In the genomic region with DNA sequence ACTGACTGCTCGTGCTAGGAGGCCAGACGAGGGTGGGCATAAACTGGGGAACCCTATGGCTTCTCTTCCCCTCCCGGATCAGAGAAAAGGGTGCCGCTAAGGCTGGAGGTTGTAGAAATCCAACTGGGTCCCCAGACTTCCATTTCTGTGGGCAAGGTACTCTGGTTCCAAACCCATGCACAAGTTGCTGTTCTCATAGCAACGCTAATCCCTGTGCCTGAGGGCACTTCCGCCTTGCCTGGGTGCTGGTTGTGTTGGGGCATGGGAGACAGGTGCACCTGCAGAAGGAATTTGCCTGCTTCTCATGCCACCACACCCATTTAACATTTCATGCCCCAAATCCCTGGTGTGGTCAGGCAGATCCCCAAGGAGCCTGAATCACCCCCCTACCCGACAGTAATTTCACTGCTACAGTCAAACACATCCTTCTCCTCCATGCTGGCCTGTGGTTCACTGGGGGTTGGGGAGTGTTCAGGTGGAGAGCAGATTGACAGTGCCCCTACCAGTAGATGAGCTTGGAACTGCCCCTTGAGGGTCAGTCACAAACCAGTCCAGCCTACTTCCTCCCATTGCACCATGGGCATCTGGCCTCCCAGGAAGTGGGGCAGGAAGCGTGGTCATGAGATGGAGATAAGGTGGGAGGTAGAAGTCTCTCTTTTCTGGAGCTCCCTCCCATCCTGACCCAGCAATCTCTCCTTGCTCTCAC, we compare ENCODE assay signal across 1 cellular context.
TF ChIP-seq lines count a peak whose summit lies in the region.

No MANE protein-coding gene starts in this region.

TF ChIP-seq in GM12878, 131 proteins besides CTCF, POLR2A, EP300 and RAD21:
- TF ChIP-seq ZBED1 (IDR thresholded peaks at IDR 0.05; ENCODE audit: borderline replicate concordance) (no peak), SUZ12 (IDR thresholded peaks at IDR 0.05; ENCODE audit: unreplicated experiment) (no peak), IKZF1 (conservative IDR thresholded peaks at IDR 0.05) (0 out of 2 replicates have a peak, but pooled peaks have one; percentile 22), SPI1 (IDR thresholded peaks at IDR 0.05; ENCODE audit: borderline replicate concordance, insufficient read depth, low read depth, low read length) (peak; percentile 43; the same call in 1 of the 2 replicates), RUNX3 (IDR thresholded peaks at IDR 0.05; ENCODE audit: low read length) (peak; percentile 53), YBX1 (IDR thresholded peaks at IDR 0.05) (no peak), BMI1 (IDR thresholded peaks at IDR 0.05; ENCODE audit: borderline replicate concordance) (peak; percentile 58; the same call in 1 of the 2 replicates), MYC (IDR thresholded peaks at IDR 0.05; ENCODE audit: insufficient read depth, insufficient read length, insufficient replicate concordance, low read length, severe bottlenecking) (no peak), EED (IDR thresholded peaks at IDR 0.05; ENCODE audit: low read depth) (peak; percentile 9; the same call in 1 of the 2 replicates), GABPA (IDR thresholded peaks at IDR 0.05; ENCODE audit: low read depth) (0 out of 2 replicates have a peak, but pooled peaks have one; percentile 19), ETV6 (conservative IDR thresholded peaks at IDR 0.05 in 1 of 2, IDR thresholded peaks at IDR 0.05 in 1 of 2; ENCODE audit: borderline replicate concordance in 1 of 2, low read depth in 1 of 2) (no peak)
- TF ChIP-seq, protein P1, sequence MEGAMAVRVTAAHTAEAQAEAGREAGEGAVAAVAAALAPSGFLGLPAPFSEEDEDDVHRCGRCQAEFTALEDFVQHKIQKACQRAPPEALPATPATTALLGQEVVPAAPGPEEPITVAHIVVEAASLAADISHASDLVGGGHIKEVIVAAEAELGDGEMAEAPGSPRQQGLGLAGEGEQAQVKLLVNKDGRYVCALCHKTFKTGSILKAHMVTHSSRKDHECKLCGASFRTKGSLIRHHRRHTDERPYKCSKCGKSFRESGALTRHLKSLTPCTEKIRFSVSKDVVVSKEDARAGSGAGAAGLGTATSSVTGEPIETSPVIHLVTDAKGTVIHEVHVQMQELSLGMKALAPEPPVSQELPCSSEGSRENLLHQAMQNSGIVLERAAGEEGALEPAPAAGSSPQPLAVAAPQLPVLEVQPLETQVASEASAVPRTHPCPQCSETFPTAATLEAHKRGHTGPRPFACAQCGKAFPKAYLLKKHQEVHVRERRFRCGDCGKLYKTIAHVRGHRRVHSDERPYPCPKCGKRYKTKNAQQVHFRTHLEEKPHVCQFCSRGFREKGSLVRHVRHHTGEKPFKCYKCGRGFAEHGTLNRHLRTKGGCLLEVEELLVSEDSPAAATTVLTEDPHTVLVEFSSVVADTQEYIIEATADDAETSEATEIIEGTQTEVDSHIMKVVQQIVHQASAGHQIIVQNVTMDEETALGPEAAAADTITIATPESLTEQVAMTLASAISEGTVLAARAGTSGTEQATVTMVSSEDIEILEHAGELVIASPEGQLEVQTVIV (IDR thresholded peaks at IDR 0.05; ENCODE audit: borderline replicate concordance, partially characterized antibody) = no peak
- TF ChIP-seq, protein P2, sequence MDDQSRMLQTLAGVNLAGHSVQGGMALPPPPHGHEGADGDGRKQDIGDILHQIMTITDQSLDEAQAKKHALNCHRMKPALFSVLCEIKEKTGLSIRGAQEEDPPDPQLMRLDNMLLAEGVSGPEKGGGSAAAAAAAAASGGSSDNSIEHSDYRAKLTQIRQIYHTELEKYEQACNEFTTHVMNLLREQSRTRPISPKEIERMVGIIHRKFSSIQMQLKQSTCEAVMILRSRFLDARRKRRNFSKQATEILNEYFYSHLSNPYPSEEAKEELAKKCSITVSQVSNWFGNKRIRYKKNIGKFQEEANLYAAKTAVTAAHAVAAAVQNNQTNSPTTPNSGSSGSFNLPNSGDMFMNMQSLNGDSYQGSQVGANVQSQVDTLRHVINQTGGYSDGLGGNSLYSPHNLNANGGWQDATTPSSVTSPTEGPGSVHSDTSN (IDR thresholded peaks at IDR 0.05; ENCODE audit: insufficient replicate concordance, low read depth, low read length) = peak; percentile 79
- TF ChIP-seq, protein P3, sequence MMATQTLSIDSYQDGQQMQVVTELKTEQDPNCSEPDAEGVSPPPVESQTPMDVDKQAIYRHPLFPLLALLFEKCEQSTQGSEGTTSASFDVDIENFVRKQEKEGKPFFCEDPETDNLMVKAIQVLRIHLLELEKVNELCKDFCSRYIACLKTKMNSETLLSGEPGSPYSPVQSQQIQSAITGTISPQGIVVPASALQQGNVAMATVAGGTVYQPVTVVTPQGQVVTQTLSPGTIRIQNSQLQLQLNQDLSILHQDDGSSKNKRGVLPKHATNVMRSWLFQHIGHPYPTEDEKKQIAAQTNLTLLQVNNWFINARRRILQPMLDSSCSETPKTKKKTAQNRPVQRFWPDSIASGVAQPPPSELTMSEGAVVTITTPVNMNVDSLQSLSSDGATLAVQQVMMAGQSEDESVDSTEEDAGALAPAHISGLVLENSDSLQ (IDR thresholded peaks at IDR 0.05) = peak; percentile 93
- TF ChIP-seq, protein P4, sequence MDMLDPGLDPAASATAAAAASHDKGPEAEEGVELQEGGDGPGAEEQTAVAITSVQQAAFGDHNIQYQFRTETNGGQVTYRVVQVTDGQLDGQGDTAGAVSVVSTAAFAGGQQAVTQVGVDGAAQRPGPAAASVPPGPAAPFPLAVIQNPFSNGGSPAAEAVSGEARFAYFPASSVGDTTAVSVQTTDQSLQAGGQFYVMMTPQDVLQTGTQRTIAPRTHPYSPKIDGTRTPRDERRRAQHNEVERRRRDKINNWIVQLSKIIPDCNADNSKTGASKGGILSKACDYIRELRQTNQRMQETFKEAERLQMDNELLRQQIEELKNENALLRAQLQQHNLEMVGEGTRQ (IDR thresholded peaks at IDR 0.05; ENCODE audit: borderline replicate concordance, low read depth, low read length) = no peak
